29 cellular contexts compared by ENCODE assay signal in genomic region chr2:216601632-216602409, GRCh38. TPM values are rescaled to one million over a fixed set of nuclear protein-coding genes. Genes with fewer than 3 reads are reported as not detected.
A peak's percentile ranks its signal among the peaks of the same experiment; 100 is the strongest.
DNase-seq lines count a peak whose midpoint lies in the region; ATAC-seq, FAIRE-seq and TF ChIP-seq lines count a peak whose summit lies in the region.
"Had no signal": no experiment of that assay in that cellular context is flagged by ENCODE, and none has a peak within 500 bp of the region (broad histone marks: within the 10 kb centered on the region; RNA-seq: fewer than 3 reads in every experiment).

No MANE protein-coding gene starts in this region.

- H3K4me3 ChIP-seq in H1 (ENCODE audit: extremely low read depth in 1 of 4, insufficient read depth in 2 of 4, low read depth in 3 of 4, low read length in 4 of 4), result no peak overlapping the region
- no peak overlapping the region for H3K4me3 ChIP-seq in keratinocyte (ENCODE audit: control insufficient read depth in 2 of 3, extremely low read depth in 1 of 3, insufficient read depth in 2 of 3, low read depth in 1 of 3, low read length in 3 of 3)
- H3K4me3 ChIP-seq: GM23248, K562, SJCRH30 had no signal

- no peak for ATAC-seq in GM21723 (IDR thresholded peaks at IDR 0.05; ENCODE audit: unreplicated experiment)
- no peak for ATAC-seq in GM19455 (IDR thresholded peaks at IDR 0.05; ENCODE audit: unreplicated experiment)
- ATAC-seq: K562, Right ventricle myocardium inferior, SK-N-SH treated with all-trans-retinoic acid at 6 μM for 48 hours had no signal

- H3K9me3 ChIP-seq in H1 (ENCODE audit: insufficient read depth in 2 of 2, low read depth in 1 of 2, low read length in 1 of 2) (no peaks in the 10 kb centered on the region), keratinocyte (ENCODE audit: control insufficient read depth, low read depth, low read length) (no peaks in the 10 kb centered on the region)
- H3K9me3 ChIP-seq: BE2C, SJCRH30 had no signal

- H3K27ac ChIP-seq in H1 (ENCODE audit: low read depth, low read length), result no peak overlapping the region
- H3K27ac ChIP-seq in keratinocyte (ENCODE audit: control insufficient read depth, insufficient read depth, low read length), result no peak overlapping the region
- H3K27ac ChIP-seq: 22Rv1, GM23248, SJCRH30 had no signal

- no peak for TF ChIP-seq CTCF in H1 (IDR thresholded peaks at IDR 0.05; ENCODE audit: control extremely low read depth in 1 of 3, insufficient read depth in 1 of 3, low read depth in 1 of 3, low read length in 3 of 3)
- no peak for TF ChIP-seq CTCF in keratinocyte (optimal IDR thresholded peaks at IDR 0.05 in 1 of 3, IDR thresholded peaks at IDR 0.05 in 1 of 3, conservative IDR thresholded peaks at IDR 0.05 in 1 of 3; ENCODE audit: extremely low read depth in 1 of 3, insufficient read depth in 2 of 3, low read length in 3 of 3)

- POLR2A ChIA-PET in H1 (lab: Charles Lee; ENCODE audit: partially characterized antibody), result interaction anchor here (1.3 kb wide), 1 partner anchor 103 kb away, joined by 5 read pairs; the partner anchor contains the start of gene RPL37A

- H3K56ac ChIP-seq in H1 (replicated peaks; ENCODE audit: insufficient read length, low read depth, low read length), result no peak overlapping the region

- H2BK20ac ChIP-seq in H1 (ENCODE audit: low read length), result no peak overlapping the region

- H2BK5ac ChIP-seq in H1 (ENCODE audit: low read depth, low read length), result no peak overlapping the region

- H4K20me1 ChIP-seq in H1 (replicated peaks in 1 of 2; ENCODE audit: control insufficient read depth in 1 of 2, insufficient read depth in 2 of 2, low read length in 2 of 2) (no peaks in the 10 kb centered on the region), keratinocyte (ENCODE audit: control insufficient read depth, extremely low read depth, insufficient read depth, low read length) (no peaks in the 10 kb centered on the region)

- intact Hi-C loops in posterior vena cava (cut with DNase I), result no loop called here

- CTCF ChIA-PET in H1 (lab: Charles Lee; ENCODE audit: partially characterized antibody), result interaction anchor here (0.7 to 3.4 kb wide), 10 partner anchors 8 to 85 kb away, joined by 3 to 11 read pairs (median 3); no protein-coding TSS in a partner anchor

- no peak overlapping the region for H3K4ac ChIP-seq in H1 (replicated peaks; ENCODE audit: insufficient read length, low read depth, low read length)

- H3K79me1 ChIP-seq in H1 (ENCODE audit: low read depth, low read length), result no peaks in the 10 kb centered on the region

- no peaks in the 10 kb centered on the region; a peak in 1 of 4 replicates for H3K79me2 ChIP-seq in H1 (ENCODE audit: control insufficient read depth in 1 of 2, insufficient read depth in 2 of 2, low read length in 2 of 2)
- H3K79me2 ChIP-seq in keratinocyte (ENCODE audit: control insufficient read depth, insufficient read depth, low read length), result no peaks in the 10 kb centered on the region

- 94% methylated on average over 12 of the region's 12 CpGs; no CpG with 5 or more reads in 1 of the 2 experiments for WGBS in H1 (ENCODE audit: extremely low coverage in 1 of 2, insufficient coverage in 1 of 2, insufficient read length in 1 of 2, insufficient replicate concordance in 2 of 2, low coverage in 1 of 2, low lambda C conversion rate in 2 of 2, missing lambda C conversion rate in 1 of 2), 2 experiments

- TF ChIP-seq POLR2A in H1 (IDR thresholded peaks at IDR 0.05; ENCODE audit: control extremely low read depth in 1 of 2, low read depth in 2 of 2, low read length in 2 of 2), result no peak

- dilution Hi-C loops in keratinocyte (cut with MboI; ENCODE audit: extremely low pct_ligation_motif_present, low sequenced_read_pairs), result no loop called here

- H3K36me3 ChIP-seq in H1 (ENCODE audit: control insufficient read depth in 2 of 4, insufficient read depth in 4 of 4, low read length in 3 of 4), result no peaks in the 10 kb centered on the region
- H3K36me3 ChIP-seq in keratinocyte (ENCODE audit: control insufficient read depth in 2 of 2, extremely low read depth in 1 of 2, insufficient read depth in 2 of 2, low read length in 2 of 2), result no peaks in the 10 kb centered on the region
- H3K36me3 ChIP-seq: BE2C, SJCRH30 had no signal

- H3K23ac ChIP-seq in H1 (ENCODE audit: insufficient read length), result no peak overlapping the region

- no peak overlapping the region for H3K14ac ChIP-seq in H1 (ENCODE audit: insufficient read length)

- H4K8ac ChIP-seq in H1 (ENCODE audit: extremely low read depth, insufficient read depth, low read length), result no peak overlapping the region

- peaks cover 11 to 19% (median 16%) of the 10 kb centered on the region in 4 experiments for H3K4me1 ChIP-seq in H1 (replicated peaks in 1 of 4; ENCODE audit: control insufficient read depth in 3 of 4, insufficient read depth in 4 of 4, low read length in 3 of 4)
- peaks cover 38% of the 10 kb centered on the region for H3K4me1 ChIP-seq in keratinocyte (ENCODE audit: control insufficient read depth, extremely low read depth, insufficient read depth, low read length)
- H3K4me1 ChIP-seq: BE2C had no signal

- H3K27me3 ChIP-seq in H1 (replicated peaks in 1 of 4; ENCODE audit: control insufficient read depth in 3 of 4, extremely low read depth in 1 of 4, insufficient read depth in 3 of 4, low read length in 3 of 4) (peaks cover 0 to 3% (median 0%) of the 10 kb centered on the region in 4 experiments; a peak in 1 of 7 replicates), keratinocyte (ENCODE audit: control insufficient read depth, extremely low read depth, insufficient read depth, low read length) (peaks cover 5% of the 10 kb centered on the region)
- H3K27me3 ChIP-seq: BE2C, SJCRH30 had no signal

- 0 out of 2 replicates have a peak overlapping the region, but pooled peaks have one; percentile 44 for H2BK12ac ChIP-seq in H1 (ENCODE audit: low read depth, low read length)

- FAIRE-seq in H1 (lab: Jason Lieb, UNC) (no peak), keratinocyte (lab: Jason Lieb, UNC) (peak; percentile 61)
- FAIRE-seq: GM12892, GM19239, HTR-8/SVneo, K562 had no signal

- no peak for TF ChIP-seq EP300 in H1 (IDR thresholded peaks at IDR 0.05; ENCODE audit: borderline replicate concordance in 1 of 2, low read depth in 2 of 2, low read length in 2 of 2)

- H3K4me2 ChIP-seq in H1 (ENCODE audit: insufficient read depth in 1 of 2, low read depth in 2 of 2, low read length in 2 of 2) (no peak overlapping the region), keratinocyte (ENCODE audit: control insufficient read depth, extremely low read depth, insufficient read depth, low read depth, low read length) (no peak overlapping the region)

- no peak overlapping the region for H2BK120ac ChIP-seq in H1 (replicated peaks; ENCODE audit: low read depth, low read length)

- H3K9ac ChIP-seq in H1 (replicated peaks in 1 of 4; ENCODE audit: extremely low read depth in 1 of 4, low read depth in 3 of 4, low read length in 3 of 4), result no peak overlapping the region
- H3K9ac ChIP-seq in keratinocyte (ENCODE audit: control insufficient read depth, extremely low read depth, insufficient read depth, low read length), result no peak overlapping the region
- H3K9ac ChIP-seq: GM23248 had no signal

- TF ChIP-seq RAD21 in H1 (IDR thresholded peaks at IDR 0.05 in 1 of 2, conservative IDR thresholded peaks at IDR 0.05 in 1 of 2; ENCODE audit: low read depth in 2 of 2, low read length in 2 of 2), result no peak

- peaks cover 6% of the 10 kb centered on the region; the same call in 1 of the 2 replicates for H3K23me2 ChIP-seq in H1 (ENCODE audit: low read depth, low read length)

- H2AFZ ChIP-seq in H1 (ENCODE audit: low read length), result no peak overlapping the region
- H2AFZ ChIP-seq in keratinocyte (ENCODE audit: control insufficient read depth, low read length), result no peak overlapping the region
- H2AFZ ChIP-seq: GM23248 had no signal

- no peak overlapping the region for H4K5ac ChIP-seq in H1 (ENCODE audit: insufficient read length, low read depth, low read length)

- H2BK15ac ChIP-seq in H1 (ENCODE audit: low read length), result no peak overlapping the region

- DNase-seq in DMS 273 (lab: John Stamatoyannopoulos, UW; ENCODE audit: unreplicated experiment), result peak; percentile 23
- DNase-seq in DMS 273 treated with DMSO at 0.1 percent for 48 hours (lab: John Stamatoyannopoulos, UW), result no peak
- DNase-seq in H1 (ENCODE audit: low read depth in 1 of 2, low spot score in 2 of 2), result no peak
- DNase-seq in keratinocyte (ENCODE audit: low read depth, low spot score), result peak; percentile 40
- peak; percentile 17 for DNase-seq in posterior vena cava (ENCODE audit: low spot score)
- no peak for DNase-seq in CD1c-positive myeloid dendritic cell (ENCODE audit: extremely low spot score)
- DNase-seq: ACHN, BE2C, DMS79 treated with DMSO at 0.1 percent for 48 hours, GM23248, H9, Kasumi-1, MV-4-11, NCI-H1105, NCI-H1436 treated with DMSO at 0.1 percent for 48 hours, NCI-H187 treated with DMSO at 0.1 percent for 48 hours, NCI-H524, NCI-H774, SJCRH30 had no signal

- H4K91ac ChIP-seq in H1 (replicated peaks; ENCODE audit: insufficient read length, low read length), result no peak overlapping the region

- no peaks in the 10 kb centered on the region for H3K9me1 ChIP-seq in keratinocyte (ENCODE audit: control insufficient read depth, extremely low read depth, insufficient read depth, low read length)

- 0 out of 2 replicates have a peak overlapping the region, but pooled peaks have one; percentile 10 for H3K18ac ChIP-seq in H1 (ENCODE audit: extremely low read depth, low read length)

- H2AK5ac ChIP-seq in H1 (ENCODE audit: low read depth, low read length), result no peak overlapping the region

TF ChIP-seq in H1, 55 proteins besides CTCF, POLR2A, EP300 and RAD21 (continues in another document):
- TF ChIP-seq CHD2 (IDR thresholded peaks at IDR 0.05; ENCODE audit: low read length), result no peak
- no peak for TF ChIP-seq SRF (IDR thresholded peaks at IDR 0.05; ENCODE audit: low read depth, low read length)

RNA-seq across cellular contexts. Expression of gene IGFBP2, which starts 31.4 kb away (rescaled TPM):
- 322 and 326 TPM in 2 replicates for total RNA-seq in H1 (2021; fragmentation: NEBNext Ultra II Directional; extraction: Animal tissue kit (Norgen Biotek cat#: 25700))
- 782 and 980 TPM in 2 replicates for polyA plus RNA-seq in H1 (2011; rRNA removed)
- 607 TPM for polyA plus RNA-seq in H1 (2011; cell fraction: cytosol; rRNA removed)
- polyA plus RNA-seq in H1 (2011; cell fraction: nucleus; rRNA removed), result 562 TPM
- polyA plus RNA-seq in H1 (2012, experiment 1 of 2), result 269 to 492 TPM (median 434 TPM) in 4 replicates
- 469 TPM for polyA plus RNA-seq in H1 (2012, experiment 2 of 2)
- polyA plus RNA-seq in H1 (2013, experiment 1 of 2), result 853 TPM
- polyA plus RNA-seq in H1 (2013, experiment 2 of 2), result 787 TPM
- 98.8 and 122 TPM in 2 replicates for polyA minus RNA-seq in H1 (2011; rRNA and poly(A)+ RNA removed)
- polyA minus RNA-seq in H1 (2011; cell fraction: cytosol; rRNA and poly(A)+ RNA removed), result 242 TPM
- 141 TPM for polyA minus RNA-seq in H1 (2011; cell fraction: nucleus; rRNA and poly(A)+ RNA removed)
- polyA plus RNA-seq in keratinocyte, result 3.9 to 47.0 TPM (median 10.2 TPM) in 3 replicates
- polyA plus RNA-seq in keratinocyte (2011; ENCODE audit: low read depth), result 29.0 TPM
- 16.8 and 41.0 TPM in 2 replicates for polyA plus RNA-seq in keratinocyte (2011; cell fraction: cytosol; rRNA removed)
- 43.8 and 102 TPM in 2 replicates for polyA plus RNA-seq in keratinocyte (2011; cell fraction: nucleus; rRNA removed)
- polyA plus RNA-seq in keratinocyte (2012; ENCODE audit: low replicate concordance), result 5.6 and 17.3 TPM in 2 replicates
- polyA minus RNA-seq in keratinocyte, result 2.5 to 16.2 TPM (median 5.7 TPM) in 3 replicates
- 42.2 TPM for polyA minus RNA-seq in keratinocyte (2011; cell fraction: cytosol; rRNA and poly(A)+ RNA removed)
- 31.9 and 32.7 TPM in 2 replicates for polyA minus RNA-seq in keratinocyte (2011; cell fraction: nucleus; rRNA and poly(A)+ RNA removed)
- total RNA-seq in posterior vena cava, result 10 to 100 TPM; 37.9 to 54.8 TPM
- polyA plus RNA-seq: CD14-positive monocyte, K562 had no signal

Comparison
In these comparisons a context has a peak if more than half of its experiments do, and no peak if none do; other contexts are left out.
1. DNase-seq: peak in DMS 273 (single experiment), keratinocyte (single experiment) and posterior vena cava (single experiment); none in DMS 273 treated with DMSO at 0.1 percent for 48 hours (single experiment), H1 (0 of 2) and CD1c-positive myeloid dendritic cell (single experiment).